ENCODE assay signal across 20 cellular contexts in the genomic region with DNA sequence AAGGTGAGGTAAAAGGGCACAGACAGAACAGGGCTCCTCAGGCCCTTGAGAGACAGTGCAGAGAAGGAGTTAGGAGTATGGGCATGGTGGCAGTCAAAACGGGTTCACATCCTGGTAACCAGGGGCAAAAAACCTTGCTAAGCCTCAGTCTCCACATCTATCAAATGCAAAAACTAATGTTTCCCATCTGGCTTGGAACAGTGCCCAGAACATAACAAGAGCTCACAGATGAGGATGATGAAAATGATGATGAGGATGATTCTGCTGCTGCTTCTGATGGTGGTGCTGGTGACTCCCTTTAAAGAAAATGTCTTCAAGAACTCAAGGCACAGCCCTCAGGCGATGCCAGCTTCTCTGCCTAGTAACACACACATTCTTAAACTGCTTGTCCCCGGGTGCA. TPM values are rescaled to one million over a fixed set of nuclear protein-coding genes. Genes with fewer than 3 reads are reported as not detected.
DNase-seq lines count a peak whose midpoint lies in the region; ATAC-seq and TF ChIP-seq lines count a peak whose summit lies in the region.
"Had no signal": no experiment of that assay in that cellular context is flagged by ENCODE, and none has a peak within 500 bp of the region (broad histone marks: within the 10 kb centered on the region; RNA-seq: fewer than 3 reads in every experiment).

No MANE protein-coding gene starts in this region.

- H2BK120ac ChIP-seq in IMR-90 (ENCODE audit: low read depth, low read length): no peak overlapping the region

- no TSS peak for BruUV-seq in IMR-90 (replicated peaks; lab: Mats Ljungman, UMichigan)

- H4K20me1 ChIP-seq in IMR-90 (ENCODE audit: insufficient read depth, low read length): no peaks in the 10 kb centered on the region

- H2BK5ac ChIP-seq in IMR-90 (ENCODE audit: low read depth, low read length, poor library complexity, severe bottlenecking): no peak overlapping the region

- H3K23ac ChIP-seq in IMR-90 (ENCODE audit: low read depth, low read length): no peak overlapping the region; the same call in 1 of the 2 replicates

- no peak overlapping the region for H4K91ac ChIP-seq in IMR-90 (ENCODE audit: insufficient read depth, low read depth, low read length)

- H3K9me1 ChIP-seq in IMR-90 (ENCODE audit: insufficient read depth, low read length): no peaks in the 10 kb centered on the region

- H3K27ac ChIP-seq in IMR-90 (ENCODE audit: insufficient read depth, low read length): no peak overlapping the region
- H3K27ac ChIP-seq: KMS-11 had no signal

- H3K4me3 Mint-ChIP-seq in stimulated activated effector memory CD8-positive, alpha-beta T cell treated with anti-CD3 and anti-CD28 coated beads, Interleukin-12 subunit alpha, Interleukin-12 subunit beta, amount 100 ng/mL, for 72 hours: no peak overlapping the region
- H3K4me3 Mint-ChIP-seq: CD4-positive, alpha-beta T cell; T-helper 1 cell treated with Interleukin-12 subunit alpha and Interleukin-12 subunit beta and Interleukin-4 antibody, amounts not matched to agents 30 μg/mL and 1 μg/mL, for 36 hours had no signal

- CTCF ChIA-PET in IMR-90 (lab: Yijun Ruan, JAX): interaction anchor here (1.2 kb wide), 1 partner anchor 59 kb away, joined by 3 read pairs; no protein-coding TSS in a partner anchor

- no peak overlapping the region for H2AK9ac ChIP-seq in IMR-90 (replicated peaks; ENCODE audit: low read depth, low read length, poor library complexity)

- no peak overlapping the region for H3K4ac ChIP-seq in IMR-90 (ENCODE audit: low read depth, low read length)

- dilution Hi-C loops in IMR-90 (cut with HindIII; ENCODE audit: low sequenced_read_pairs, unreplicated experiment): no loop called here

- H2AK5ac ChIP-seq in IMR-90 (ENCODE audit: low read depth, low read length): no peak overlapping the region

- no peak overlapping the region for H3K4me2 ChIP-seq in IMR-90 (ENCODE audit: low read depth, low read length)
- H3K4me2 ChIP-seq: KMS-11 had no signal

- no peak overlapping the region for H3K27ac Mint-ChIP-seq in stimulated activated effector memory CD8-positive, alpha-beta T cell treated with anti-CD3 and anti-CD28 coated beads, Interleukin-12 subunit alpha, Interleukin-12 subunit beta, amount 100 ng/mL, for 72 hours
- H3K27ac Mint-ChIP-seq: CD4-positive, alpha-beta T cell; T-helper 1 cell treated with Interleukin-12 subunit alpha and Interleukin-12 subunit beta and Interleukin-4 antibody, amounts not matched to agents 30 μg/mL and 1 μg/mL, for 36 hours had no signal

- DNase-seq in EH (ENCODE audit: low read depth): peak; percentile 42
- peak; percentile 26 for DNase-seq in IMR-90
- DNase-seq in choroid plexus epithelial cell (ENCODE audit: low read depth): peak; percentile 8
- DNase-seq in fibroblast of the aortic adventitia (ENCODE audit: low read depth): peak; percentile 27
- no peak for DNase-seq in NCI-H128 (lab: John Stamatoyannopoulos, UW; ENCODE audit: unreplicated experiment)
- DNase-seq in stimulated activated CD4-positive, alpha-beta T cell treated with anti-CD3 and anti-CD28 coated beads, Interleukin-1b, Interleukin-23, amount 100 ng/mL, for 48 hours: no peak
- DNase-seq in stimulated activated effector memory CD8-positive, alpha-beta T cell treated with anti-CD3 and anti-CD28 coated beads, Interleukin-12 subunit alpha, Interleukin-12 subunit beta, amount 100 ng/mL, for 72 hours (ENCODE audit: low spot score in 2 of 2): no peak
- DNase-seq: BE2C; Caco-2; CD4-positive, alpha-beta T cell; NCI-H1436; NCI-H2029; NCI-H2171; NCI-H526; SHP77 treated with DMSO at 0.1 percent for 48 hours had no signal

- H3K79me1 ChIP-seq in IMR-90 (ENCODE audit: low read depth in 1 of 2, low read length in 2 of 2): no peaks in the 10 kb centered on the region

- ATAC-seq in IMR-90 (ENCODE audit: low read depth) (no peak), HG03432 (IDR thresholded peaks at IDR 0.05; ENCODE audit: unreplicated experiment) (no peak)
- ATAC-seq in stimulated activated effector memory CD8-positive, alpha-beta T cell treated with anti-CD3 and anti-CD28 coated beads, Interleukin-12 subunit alpha, Interleukin-12 subunit beta, amount 100 ng/mL, for 72 hours: no peak
- ATAC-seq: HepG2, SK-N-SH treated with all-trans-retinoic acid at 6 μM for 48 hours had no signal

- no CpG with 5 or more reads among the region's 3 CpGs for WGBS in IMR-90 (ENCODE audit: extremely low coverage in 2 of 2, insufficient read length in 1 of 2), 2 experiments

- H3K4me3 ChIP-seq in IMR-90 (ENCODE audit: insufficient read depth, low read depth, low read length) (no peak overlapping the region), choroid plexus epithelial cell (ENCODE audit: low read depth, low read length) (no peak overlapping the region), fibroblast of the aortic adventitia (ENCODE audit: low read depth, low read length) (no peak overlapping the region)

- in situ Hi-C loops in IMR-90 (cut with MboI; ENCODE audit: low sequenced_read_pairs): no loop called here

- H4K5ac ChIP-seq in IMR-90 (ENCODE audit: low read depth, low read length): no peak overlapping the region

- intact Hi-C loops in IMR-90 (cut with micrococcal nuclease): no loop called here

- H2AFZ ChIP-seq in IMR-90 (replicated peaks; ENCODE audit: low read length, poor library complexity): no peak overlapping the region

- H4K8ac ChIP-seq in IMR-90 (ENCODE audit: low read depth in 2 of 2, low read length in 2 of 2): no peak overlapping the region

- no peaks in the 10 kb centered on the region for H3K36me3 ChIP-seq in IMR-90 (ENCODE audit: control insufficient read depth, insufficient read depth, low read length)
- H3K36me3 ChIP-seq: BE2C had no signal

- no peaks in the 10 kb centered on the region for H3K4me1 Mint-ChIP-seq in stimulated activated effector memory CD8-positive, alpha-beta T cell treated with anti-CD3 and anti-CD28 coated beads, Interleukin-12 subunit alpha, Interleukin-12 subunit beta, amount 100 ng/mL, for 72 hours

- H3K4me1 ChIP-seq in IMR-90 (ENCODE audit: control insufficient read depth, insufficient read depth, low read length): no peaks in the 10 kb centered on the region
- H3K4me1 ChIP-seq: BE2C had no signal

- no peak overlapping the region for H3K9ac ChIP-seq in IMR-90 (ENCODE audit: low read depth, low read length)
- H3K9ac ChIP-seq: KMS-11 had no signal

- no peak overlapping the region for H3K14ac ChIP-seq in IMR-90 (replicated peaks; ENCODE audit: low read depth, low read length)

- TF ChIP-seq CTCF in IMR-90 (conservative IDR thresholded peaks at IDR 0.05; ENCODE audit: low read depth, low read length) (no peak), choroid plexus epithelial cell (conservative IDR thresholded peaks at IDR 0.05; ENCODE audit: low read depth, low read length) (no peak), fibroblast of the aortic adventitia (IDR thresholded peaks at IDR 0.05; ENCODE audit: insufficient read depth, low read length) (no peak)

- no peak overlapping the region for H3K18ac ChIP-seq in IMR-90 (ENCODE audit: low read depth, low read length)

- peaks cover 9% of the 10 kb centered on the region for H3K27me3 ChIP-seq in IMR-90 (ENCODE audit: control insufficient read depth, insufficient read depth, low read length)
- H3K27me3 ChIP-seq: BE2C had no signal

- no peak for TF ChIP-seq POLR2A in IMR-90 (IDR thresholded peaks at IDR 0.05; ENCODE audit: low read depth, low read length)

- H2BK15ac ChIP-seq in IMR-90 (ENCODE audit: low read depth, low read length): no peak overlapping the region

- POLR2A ChIA-PET in IMR-90 (lab: Charles Lee; ENCODE audit: unreplicated experiment): interaction anchor here (0.7 kb wide), 1 partner anchor 188 kb away, joined by 3 read pairs; no protein-coding TSS in a partner anchor

- no peaks in the 10 kb centered on the region for H3K9me3 Mint-ChIP-seq in stimulated activated effector memory CD8-positive, alpha-beta T cell treated with anti-CD3 and anti-CD28 coated beads, Interleukin-12 subunit alpha, Interleukin-12 subunit beta, amount 100 ng/mL, for 72 hours
- H3K9me3 Mint-ChIP-seq: T-helper 1 cell treated with Interleukin-12 subunit alpha and Interleukin-12 subunit beta and Interleukin-4 antibody, amounts not matched to agents 30 μg/mL and 1 μg/mL, for 36 hours had no signal

- H2BK20ac ChIP-seq in IMR-90 (ENCODE audit: low read depth, low read length): no peak overlapping the region

- no peaks in the 10 kb centered on the region for H3K36me3 Mint-ChIP-seq in stimulated activated effector memory CD8-positive, alpha-beta T cell treated with anti-CD3 and anti-CD28 coated beads, Interleukin-12 subunit alpha, Interleukin-12 subunit beta, amount 100 ng/mL, for 72 hours

- no peak for TF ChIP-seq RAD21 in IMR-90 (IDR thresholded peaks at IDR 0.05; ENCODE audit: low read length)

- H3K9me3 ChIP-seq in IMR-90 (ENCODE audit: control insufficient read depth, insufficient read depth, low read length): peaks cover 3% of the 10 kb centered on the region; the same call in 1 of the 2 replicates
- H3K9me3 ChIP-seq: BE2C, Caco-2 had no signal

- no peak overlapping the region for H3K56ac ChIP-seq in IMR-90 (ENCODE audit: extremely low read depth, insufficient read depth, low read length)

TF ChIP-seq in IMR-90, 13 proteins besides CTCF, POLR2A, EP300 and RAD21:
- no peak for TF ChIP-seq CHD1 (IDR thresholded peaks at IDR 0.05; ENCODE audit: low read depth, low read length)
- TF ChIP-seq NFE2L2 (IDR thresholded peaks at IDR 0.05; ENCODE audit: low read depth, low read length): no peak

RNA-seq across cellular contexts. Expression of a gene that starts 24.1 kb away (rescaled TPM):
- total RNA-seq in IMR-90 (2012; rRNA removed): under 0.01 TPM in 1 of 2 replicates, not detected in the other
- polyA plus RNA-seq in IMR-90 (2012; rRNA removed): 0.12 and 0.17 TPM in 2 replicates
- 0.02 and 0.29 TPM in 2 replicates for polyA plus RNA-seq in IMR-90 (2012; cell fraction: cytosol; rRNA removed)
- 0.41 and 2.6 TPM in 2 replicates for polyA plus RNA-seq in IMR-90 (2012; cell fraction: nucleus; rRNA removed; ENCODE audit: low replicate concordance)
- total RNA-seq in fibroblast of the aortic adventitia (ENCODE audit: low replicate concordance): 0.18 TPM in 1 of 2 replicates, not detected in the other

Comparison
In these comparisons a context has a peak if more than half of its experiments do, and no peak if none do; other contexts are left out.
1. DNase-seq: peak in EH (single experiment), IMR-90 (single experiment), choroid plexus epithelial cell (single experiment) and fibroblast of the aortic adventitia (single experiment); none in NCI-H128 (single experiment), stimulated activated CD4-positive, alpha-beta T cell treated with anti-CD3 and anti-CD28 coated beads, Interleukin-1b, Interleukin-23, amount 100 ng/mL, for 48 hours (single experiment) and stimulated activated effector memory CD8-positive, alpha-beta T cell treated with anti-CD3 and anti-CD28 coated beads, Interleukin-12 subunit alpha, Interleukin-12 subunit beta, amount 100 ng/mL, for 72 hours (0 of 2).